ENCODE assay signal across 2 cellular contexts in the genomic region with DNA sequence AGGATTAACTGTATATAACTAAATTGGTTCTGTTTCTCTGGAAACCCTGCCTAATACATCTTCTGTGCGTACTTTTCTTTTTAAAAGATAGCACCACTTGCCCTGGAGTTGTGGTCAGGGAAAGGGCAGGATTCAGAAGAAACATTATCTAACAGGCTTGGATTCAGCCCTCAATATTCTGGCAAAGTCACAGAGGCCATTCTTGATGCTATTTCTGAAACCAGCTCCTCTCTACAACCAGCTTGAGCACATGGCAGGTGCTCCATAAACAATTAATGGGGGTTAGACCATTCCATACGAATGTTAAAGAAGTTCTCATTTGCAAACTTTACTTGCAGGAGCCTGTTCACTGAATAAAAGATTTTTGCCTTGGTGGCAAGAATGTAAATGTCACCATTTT.
TF ChIP-seq lines count a peak whose summit lies in the region.

No MANE protein-coding gene starts in this region.

TF ChIP-seq in GM23338, 12 proteins besides CTCF, POLR2A, EP300 and RAD21 (continued from another document):
- TF ChIP-seq, protein P1, sequence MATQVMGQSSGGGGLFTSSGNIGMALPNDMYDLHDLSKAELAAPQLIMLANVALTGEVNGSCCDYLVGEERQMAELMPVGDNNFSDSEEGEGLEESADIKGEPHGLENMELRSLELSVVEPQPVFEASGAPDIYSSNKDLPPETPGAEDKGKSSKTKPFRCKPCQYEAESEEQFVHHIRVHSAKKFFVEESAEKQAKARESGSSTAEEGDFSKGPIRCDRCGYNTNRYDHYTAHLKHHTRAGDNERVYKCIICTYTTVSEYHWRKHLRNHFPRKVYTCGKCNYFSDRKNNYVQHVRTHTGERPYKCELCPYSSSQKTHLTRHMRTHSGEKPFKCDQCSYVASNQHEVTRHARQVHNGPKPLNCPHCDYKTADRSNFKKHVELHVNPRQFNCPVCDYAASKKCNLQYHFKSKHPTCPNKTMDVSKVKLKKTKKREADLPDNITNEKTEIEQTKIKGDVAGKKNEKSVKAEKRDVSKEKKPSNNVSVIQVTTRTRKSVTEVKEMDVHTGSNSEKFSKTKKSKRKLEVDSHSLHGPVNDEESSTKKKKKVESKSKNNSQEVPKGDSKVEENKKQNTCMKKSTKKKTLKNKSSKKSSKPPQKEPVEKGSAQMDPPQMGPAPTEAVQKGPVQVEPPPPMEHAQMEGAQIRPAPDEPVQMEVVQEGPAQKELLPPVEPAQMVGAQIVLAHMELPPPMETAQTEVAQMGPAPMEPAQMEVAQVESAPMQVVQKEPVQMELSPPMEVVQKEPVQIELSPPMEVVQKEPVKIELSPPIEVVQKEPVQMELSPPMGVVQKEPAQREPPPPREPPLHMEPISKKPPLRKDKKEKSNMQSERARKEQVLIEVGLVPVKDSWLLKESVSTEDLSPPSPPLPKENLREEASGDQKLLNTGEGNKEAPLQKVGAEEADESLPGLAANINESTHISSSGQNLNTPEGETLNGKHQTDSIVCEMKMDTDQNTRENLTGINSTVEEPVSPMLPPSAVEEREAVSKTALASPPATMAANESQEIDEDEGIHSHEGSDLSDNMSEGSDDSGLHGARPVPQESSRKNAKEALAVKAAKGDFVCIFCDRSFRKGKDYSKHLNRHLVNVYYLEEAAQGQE (IDR thresholded peaks at IDR 0.05; ENCODE audit: unreplicated experiment): no peak
- TF ChIP-seq ZNF114 (CRISPR knock-in tag; IDR thresholded peaks at IDR 0.05) (no peak), EZH2 (IDR thresholded peaks at IDR 0.05; ENCODE audit: low read depth, unreplicated experiment) (no peak), NANOG (IDR thresholded peaks at IDR 0.05; ENCODE audit: borderline replicate concordance) (no peak)
- TF ChIP-seq, protein P2, sequence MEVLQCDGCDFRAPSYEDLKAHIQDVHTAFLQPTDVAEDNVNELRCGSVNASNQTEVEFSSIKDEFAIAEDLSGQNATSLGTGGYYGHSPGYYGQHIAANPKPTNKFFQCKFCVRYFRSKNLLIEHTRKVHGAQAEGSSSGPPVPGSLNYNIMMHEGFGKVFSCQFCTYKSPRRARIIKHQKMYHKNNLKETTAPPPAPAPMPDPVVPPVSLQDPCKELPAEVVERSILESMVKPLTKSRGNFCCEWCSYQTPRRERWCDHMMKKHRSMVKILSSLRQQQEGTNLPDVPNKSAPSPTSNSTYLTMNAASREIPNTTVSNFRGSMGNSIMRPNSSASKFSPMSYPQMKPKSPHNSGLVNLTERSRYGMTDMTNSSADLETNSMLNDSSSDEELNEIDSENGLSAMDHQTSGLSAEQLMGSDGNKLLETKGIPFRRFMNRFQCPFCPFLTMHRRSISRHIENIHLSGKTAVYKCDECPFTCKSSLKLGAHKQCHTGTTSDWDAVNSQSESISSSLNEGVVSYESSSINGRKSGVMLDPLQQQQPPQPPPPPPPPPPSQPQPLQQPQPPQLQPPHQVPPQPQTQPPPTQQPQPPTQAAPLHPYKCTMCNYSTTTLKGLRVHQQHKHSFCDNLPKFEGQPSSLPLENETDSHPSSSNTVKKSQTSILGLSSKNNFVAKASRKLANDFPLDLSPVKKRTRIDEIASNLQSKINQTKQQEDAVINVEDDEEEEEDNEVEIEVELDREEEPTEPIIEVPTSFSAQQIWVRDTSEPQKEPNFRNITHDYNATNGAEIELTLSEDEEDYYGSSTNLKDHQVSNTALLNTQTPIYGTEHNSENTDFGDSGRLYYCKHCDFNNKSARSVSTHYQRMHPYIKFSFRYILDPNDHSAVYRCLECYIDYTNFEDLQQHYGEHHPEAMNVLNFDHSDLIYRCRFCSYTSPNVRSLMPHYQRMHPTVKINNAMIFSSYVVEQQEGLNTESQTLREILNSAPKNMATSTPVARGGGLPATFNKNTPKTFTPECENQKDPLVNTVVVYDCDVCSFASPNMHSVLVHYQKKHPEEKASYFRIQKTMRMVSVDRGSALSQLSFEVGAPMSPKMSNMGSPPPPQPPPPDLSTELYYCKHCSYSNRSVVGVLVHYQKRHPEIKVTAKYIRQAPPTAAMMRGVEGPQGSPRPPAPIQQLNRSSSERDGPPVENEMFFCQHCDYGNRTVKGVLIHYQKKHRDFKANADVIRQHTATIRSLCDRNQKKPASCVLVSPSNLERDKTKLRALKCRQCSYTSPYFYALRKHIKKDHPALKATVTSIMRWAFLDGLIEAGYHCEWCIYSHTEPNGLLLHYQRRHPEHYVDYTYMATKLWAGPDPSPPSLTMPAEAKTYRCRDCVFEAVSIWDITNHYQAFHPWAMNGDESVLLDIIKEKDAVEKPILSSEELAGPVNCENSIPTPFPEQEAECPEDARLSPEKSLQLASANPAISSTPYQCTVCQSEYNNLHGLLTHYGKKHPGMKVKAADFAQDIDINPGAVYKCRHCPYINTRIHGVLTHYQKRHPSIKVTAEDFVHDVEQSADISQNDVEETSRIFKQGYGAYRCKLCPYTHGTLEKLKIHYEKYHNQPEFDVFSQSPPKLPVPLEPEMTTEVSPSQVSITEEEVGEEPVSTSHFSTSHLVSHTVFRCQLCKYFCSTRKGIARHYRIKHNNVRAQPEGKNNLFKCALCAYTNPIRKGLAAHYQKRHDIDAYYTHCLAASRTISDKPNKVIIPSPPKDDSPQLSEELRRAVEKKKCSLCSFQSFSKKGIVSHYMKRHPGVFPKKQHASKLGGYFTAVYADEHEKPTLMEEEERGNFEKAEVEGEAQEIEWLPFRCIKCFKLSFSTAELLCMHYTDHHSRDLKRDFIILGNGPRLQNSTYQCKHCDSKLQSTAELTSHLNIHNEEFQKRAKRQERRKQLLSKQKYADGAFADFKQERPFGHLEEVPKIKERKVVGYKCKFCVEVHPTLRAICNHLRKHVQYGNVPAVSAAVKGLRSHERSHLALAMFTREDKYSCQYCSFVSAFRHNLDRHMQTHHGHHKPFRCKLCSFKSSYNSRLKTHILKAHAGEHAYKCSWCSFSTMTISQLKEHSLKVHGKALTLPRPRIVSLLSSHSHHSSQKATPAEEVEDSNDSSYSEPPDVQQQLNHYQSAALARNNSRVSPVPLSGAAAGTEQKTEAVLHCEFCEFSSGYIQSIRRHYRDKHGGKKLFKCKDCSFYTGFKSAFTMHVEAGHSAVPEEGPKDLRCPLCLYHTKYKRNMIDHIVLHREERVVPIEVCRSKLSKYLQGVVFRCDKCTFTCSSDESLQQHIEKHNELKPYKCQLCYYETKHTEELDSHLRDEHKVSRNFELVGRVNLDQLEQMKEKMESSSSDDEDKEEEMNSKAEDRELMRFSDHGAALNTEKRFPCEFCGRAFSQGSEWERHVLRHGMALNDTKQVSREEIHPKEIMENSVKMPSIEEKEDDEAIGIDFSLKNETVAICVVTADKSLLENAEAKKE (CRISPR knock-in tag; IDR thresholded peaks at IDR 0.05): no peak
TF ChIP-seq in GM23338: peak in this region for 0.

TF ChIP-seq in WTC11, 78 proteins besides CTCF, POLR2A, EP300 and RAD21 (continued from another document):
- TF ChIP-seq, protein P3, sequence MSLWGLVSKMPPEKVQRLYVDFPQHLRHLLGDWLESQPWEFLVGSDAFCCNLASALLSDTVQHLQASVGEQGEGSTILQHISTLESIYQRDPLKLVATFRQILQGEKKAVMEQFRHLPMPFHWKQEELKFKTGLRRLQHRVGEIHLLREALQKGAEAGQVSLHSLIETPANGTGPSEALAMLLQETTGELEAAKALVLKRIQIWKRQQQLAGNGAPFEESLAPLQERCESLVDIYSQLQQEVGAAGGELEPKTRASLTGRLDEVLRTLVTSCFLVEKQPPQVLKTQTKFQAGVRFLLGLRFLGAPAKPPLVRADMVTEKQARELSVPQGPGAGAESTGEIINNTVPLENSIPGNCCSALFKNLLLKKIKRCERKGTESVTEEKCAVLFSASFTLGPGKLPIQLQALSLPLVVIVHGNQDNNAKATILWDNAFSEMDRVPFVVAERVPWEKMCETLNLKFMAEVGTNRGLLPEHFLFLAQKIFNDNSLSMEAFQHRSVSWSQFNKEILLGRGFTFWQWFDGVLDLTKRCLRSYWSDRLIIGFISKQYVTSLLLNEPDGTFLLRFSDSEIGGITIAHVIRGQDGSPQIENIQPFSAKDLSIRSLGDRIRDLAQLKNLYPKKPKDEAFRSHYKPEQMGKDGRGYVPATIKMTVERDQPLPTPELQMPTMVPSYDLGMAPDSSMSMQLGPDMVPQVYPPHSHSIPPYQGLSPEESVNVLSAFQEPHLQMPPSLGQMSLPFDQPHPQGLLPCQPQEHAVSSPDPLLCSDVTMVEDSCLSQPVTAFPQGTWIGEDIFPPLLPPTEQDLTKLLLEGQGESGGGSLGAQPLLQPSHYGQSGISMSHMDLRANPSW (CRISPR knock-in tag; conservative IDR thresholded peaks at IDR 0.05; ENCODE audit: low read depth): no peak
- TF ChIP-seq ETV6 (CRISPR knock-in tag; IDR thresholded peaks at IDR 0.05) (no peak), NFATC4 (CRISPR knock-in tag; IDR thresholded peaks at IDR 0.05) (no peak)
- TF ChIP-seq, protein P4, sequence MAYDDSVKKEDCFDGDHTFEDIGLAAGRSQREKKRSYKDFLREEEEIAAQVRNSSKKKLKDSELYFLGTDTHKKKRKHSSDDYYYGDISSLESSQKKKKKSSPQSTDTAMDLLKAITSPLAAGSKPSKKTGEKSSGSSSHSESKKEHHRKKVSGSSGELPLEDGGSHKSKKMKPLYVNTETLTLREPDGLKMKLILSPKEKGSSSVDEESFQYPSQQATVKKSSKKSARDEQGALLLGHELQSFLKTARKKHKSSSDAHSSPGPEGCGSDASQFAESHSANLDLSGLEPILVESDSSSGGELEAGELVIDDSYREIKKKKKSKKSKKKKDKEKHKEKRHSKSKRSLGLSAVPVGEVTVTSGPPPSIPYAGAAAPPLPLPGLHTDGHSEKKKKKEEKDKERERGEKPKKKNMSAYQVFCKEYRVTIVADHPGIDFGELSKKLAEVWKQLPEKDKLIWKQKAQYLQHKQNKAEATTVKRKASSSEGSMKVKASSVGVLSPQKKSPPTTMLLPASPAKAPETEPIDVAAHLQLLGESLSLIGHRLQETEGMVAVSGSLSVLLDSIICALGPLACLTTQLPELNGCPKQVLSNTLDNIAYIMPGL (CRISPR knock-in tag; IDR thresholded peaks at IDR 0.05): no peak
- TF ChIP-seq, protein P5, sequence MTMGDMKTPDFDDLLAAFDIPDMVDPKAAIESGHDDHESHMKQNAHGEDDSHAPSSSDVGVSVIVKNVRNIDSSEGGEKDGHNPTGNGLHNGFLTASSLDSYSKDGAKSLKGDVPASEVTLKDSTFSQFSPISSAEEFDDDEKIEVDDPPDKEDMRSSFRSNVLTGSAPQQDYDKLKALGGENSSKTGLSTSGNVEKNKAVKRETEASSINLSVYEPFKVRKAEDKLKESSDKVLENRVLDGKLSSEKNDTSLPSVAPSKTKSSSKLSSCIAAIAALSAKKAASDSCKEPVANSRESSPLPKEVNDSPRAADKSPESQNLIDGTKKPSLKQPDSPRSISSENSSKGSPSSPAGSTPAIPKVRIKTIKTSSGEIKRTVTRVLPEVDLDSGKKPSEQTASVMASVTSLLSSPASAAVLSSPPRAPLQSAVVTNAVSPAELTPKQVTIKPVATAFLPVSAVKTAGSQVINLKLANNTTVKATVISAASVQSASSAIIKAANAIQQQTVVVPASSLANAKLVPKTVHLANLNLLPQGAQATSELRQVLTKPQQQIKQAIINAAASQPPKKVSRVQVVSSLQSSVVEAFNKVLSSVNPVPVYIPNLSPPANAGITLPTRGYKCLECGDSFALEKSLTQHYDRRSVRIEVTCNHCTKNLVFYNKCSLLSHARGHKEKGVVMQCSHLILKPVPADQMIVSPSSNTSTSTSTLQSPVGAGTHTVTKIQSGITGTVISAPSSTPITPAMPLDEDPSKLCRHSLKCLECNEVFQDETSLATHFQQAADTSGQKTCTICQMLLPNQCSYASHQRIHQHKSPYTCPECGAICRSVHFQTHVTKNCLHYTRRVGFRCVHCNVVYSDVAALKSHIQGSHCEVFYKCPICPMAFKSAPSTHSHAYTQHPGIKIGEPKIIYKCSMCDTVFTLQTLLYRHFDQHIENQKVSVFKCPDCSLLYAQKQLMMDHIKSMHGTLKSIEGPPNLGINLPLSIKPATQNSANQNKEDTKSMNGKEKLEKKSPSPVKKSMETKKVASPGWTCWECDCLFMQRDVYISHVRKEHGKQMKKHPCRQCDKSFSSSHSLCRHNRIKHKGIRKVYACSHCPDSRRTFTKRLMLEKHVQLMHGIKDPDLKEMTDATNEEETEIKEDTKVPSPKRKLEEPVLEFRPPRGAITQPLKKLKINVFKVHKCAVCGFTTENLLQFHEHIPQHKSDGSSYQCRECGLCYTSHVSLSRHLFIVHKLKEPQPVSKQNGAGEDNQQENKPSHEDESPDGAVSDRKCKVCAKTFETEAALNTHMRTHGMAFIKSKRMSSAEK (CRISPR knock-in tag; IDR thresholded peaks at IDR 0.05; ENCODE audit: borderline replicate concordance): no peak
